8 cellular contexts compared by ENCODE assay signal in genomic region chr1:180154325-180155201, GRCh38. TPM values are rescaled to one million over a fixed set of nuclear protein-coding genes. Genes with fewer than 3 reads are reported as not detected.
DNase-seq lines count a peak whose midpoint lies in the region; ATAC-seq and TF ChIP-seq lines count a peak whose summit lies in the region.

QSOX1 (plus strand) TSS chr1:180154869; CDS start chr1:180154908, 39 bp downstream.

- no peaks in the 10 kb centered on the region for H3K36me3 ChIP-seq in liver (ENCODE audit: control insufficient read depth in 4 of 4, insufficient read depth in 3 of 4, low read depth in 1 of 4, low read length in 3 of 4)

- H3K9ac ChIP-seq in liver (ENCODE audit: low read depth in 1 of 2, low read length in 2 of 2): peak within 1 kb of the TSS; percentile 16 to 58

- no peak for TF ChIP-seq RAD21 in liver (IDR thresholded peaks at IDR 0.05)

- 1% methylated on average over 104 of the region's 104 CpGs for WGBS in liver

- no peak; the same call in 1 of the 2 replicates for TF ChIP-seq CTCF in C4-2B (conservative IDR thresholded peaks at IDR 0.05)
- TF ChIP-seq CTCF in liver (IDR thresholded peaks at IDR 0.05; ENCODE audit: low read depth, low read length, missing input control): peak; percentile 22

- H3K4me1 ChIP-seq in liver (ENCODE audit: control insufficient read depth in 4 of 4, insufficient read depth in 4 of 4, low read length in 3 of 4): peaks cover 12 to 41% (median 31%) of the 10 kb centered on the region in 4 donors

- H3K9me3 ChIP-seq in liver (ENCODE audit: control insufficient read depth in 4 of 4, low read length in 3 of 4): no peaks in the 10 kb centered on the region

- peak within 1 kb of the TSS; percentile 66 to 86 (median 69) for H3K4me3 ChIP-seq in liver (ENCODE audit: low read depth in 1 of 3, low read length in 3 of 3)

- no peaks in the 10 kb centered on the region for H3K27me3 ChIP-seq in liver (ENCODE audit: control insufficient read depth in 4 of 4, insufficient read depth in 4 of 4, low read length in 3 of 4)

- H3K27ac ChIP-seq in C4-2B (peak within 1 kb of the TSS; percentile 76), liver (ENCODE audit: low read depth in 1 of 2, low read length in 2 of 2) (peak within 1 kb of the TSS; percentile 58 to 72)

- peak; percentile 90 for ATAC-seq in GM19328 (IDR thresholded peaks at IDR 0.05; ENCODE audit: unreplicated experiment)
- peak; percentile 74 for ATAC-seq in HG03469 (IDR thresholded peaks at IDR 0.05; ENCODE audit: unreplicated experiment)

- DNase-seq in NCI-H748 (lab: John Stamatoyannopoulos, UW; ENCODE audit: unreplicated experiment): peak; percentile 82
- peak; percentile 85 to 87 for DNase-seq in activated CD4-positive, alpha-beta T cell treated with anti-CD3 and anti-CD28 coated beads, Interleukin-2, amount 50 U/mL, for 48 hours
- peak; percentile 92 for DNase-seq in dermis blood vessel endothelial cell
- DNase-seq in stimulated activated CD4-positive, alpha-beta T cell treated with anti-CD3 and anti-CD28 coated beads, Interleukin-4, amount 100 ng/mL, for 24 hours: peak; percentile 88

TF ChIP-seq in liver, 16 proteins besides CTCF, POLR2A, EP300 and RAD21:
- peak; percentile 24 for TF ChIP-seq SP1 (IDR thresholded peaks at IDR 0.05)
- no peak for TF ChIP-seq EGR1 (IDR thresholded peaks at IDR 0.05; ENCODE audit: low read depth in 2 of 2)
- TF ChIP-seq GABPA (IDR thresholded peaks at IDR 0.05 in 1 of 2, conservative IDR thresholded peaks at IDR 0.05 in 1 of 2): peak in 1 of 2 donors; percentile 59
- TF ChIP-seq YY1 (IDR thresholded peaks at IDR 0.05): peak; percentile 13

RNA-seq across cellular contexts. Expression of gene QSOX1, which starts in this region (rescaled TPM):
- total RNA-seq in dermis blood vessel endothelial cell (100 and 121 TPM in 2 replicates), liver (10 to 100 TPM; 14.3 to 46.4 TPM)
- polyA plus RNA-seq in liver: 10 to 100 TPM; 29.8 to 49.2 TPM

Comparison
In these comparisons a context has a peak if more than half of its experiments do, and no peak if none do; other contexts are left out.
1. Peak in every context shown above with its lines: DNase-seq, ATAC-seq, H3K4me3 ChIP-seq and H3K27ac ChIP-seq.